8 cellular contexts compared by ENCODE assay signal in genomic region chr17:45147581-45148182, GRCh38. TPM values are rescaled to one million over a fixed set of nuclear protein-coding genes. Genes with fewer than 3 reads are reported as not detected.
A peak's percentile ranks its signal among the peaks of the same experiment; 100 is the strongest.
DNase-seq lines count a peak whose midpoint lies in the region; ATAC-seq and TF ChIP-seq lines count a peak whose summit lies in the region.

No MANE protein-coding gene starts in this region.

- H3K4me1 ChIP-seq in BLaER1 treated with 17β-estradiol and CSF1 and Interleukin-3, amounts not matched to agents 10 nM and 100 nM = peaks cover 56 to 65% (median 63%) of the 10 kb centered on the region in 10 experiments

- H3K27me3 ChIP-seq in BLaER1 treated with 17β-estradiol and CSF1 and Interleukin-3, amounts not matched to agents 10 nM and 100 nM = no peaks in the 10 kb centered on the region
- no peaks in the 10 kb centered on the region for H3K27me3 ChIP-seq in layer of hippocampus (ENCODE audit: control insufficient read depth, insufficient read depth, low read length)

- peaks cover 5% of the 10 kb centered on the region for H3K9me3 Mint-ChIP-seq in HFFc6

- TF ChIP-seq CTCF in HFFc6 (IDR thresholded peaks at IDR 0.05) (no peak), choroid plexus epithelial cell (conservative IDR thresholded peaks at IDR 0.05; ENCODE audit: low read depth, low read length) (peak; percentile 1)

- DNase-seq in HFFc6 (peak; percentile 92), NCI-H446 treated with DMSO at 0.1 percent for 48 hours (lab: John Stamatoyannopoulos, UW) (peak; percentile 96), choroid plexus epithelial cell (ENCODE audit: low read depth) (peak; percentile 97)
- DNase-seq in activated CD4-positive, alpha-beta T cell treated with anti-CD3 and anti-CD28 coated beads for 1 hour = peak; percentile 65
- DNase-seq in stimulated activated CD4-positive, alpha-beta T cell treated with anti-CD3 and anti-CD28 coated beads, Interleukin-1b, Interleukin-23, amount 100 ng/mL, for 24 hours (ENCODE audit: low read depth in 4 of 4, low spot score in 1 of 4) = peak in 3 of 4 experiments; percentile 61 to 67 (median 61)

- H4K20me1 ChIP-seq in BLaER1 treated with 17β-estradiol and CSF1 and Interleukin-3, amounts not matched to agents 10 nM and 100 nM = peaks cover 25 to 43% (median 40%) of the 10 kb centered on the region in 11 experiments

- H3K9ac ChIP-seq in BLaER1 treated with 17β-estradiol and CSF1 and Interleukin-3, amounts not matched to agents 10 nM and 100 nM = peak overlapping the region; percentile 89 to 99 (median 95)

- no peak for ATAC-seq in HG02623 (IDR thresholded peaks at IDR 0.05; ENCODE audit: unreplicated experiment)

- H3K27ac ChIP-seq in BLaER1 treated with 17β-estradiol and CSF1 and Interleukin-3, amounts not matched to agents 10 nM and 100 nM = peak overlapping the region; percentile 96 to 100 (median 99)
- peak overlapping the region; percentile 99 for H3K27ac ChIP-seq in layer of hippocampus (ENCODE audit: low read depth, low read length)

- H3K4me2 ChIP-seq in BLaER1 treated with 17β-estradiol and CSF1 and Interleukin-3, amounts not matched to agents 10 nM and 100 nM = peak overlapping the region; percentile 40 to 97 (median 94)

- peaks cover 38% of the 10 kb centered on the region for H3K36me3 Mint-ChIP-seq in HFFc6 (ENCODE audit: low read depth)

- H3K36me3 ChIP-seq in BLaER1 treated with 17β-estradiol and CSF1 and Interleukin-3, amounts not matched to agents 10 nM and 100 nM = peaks cover 0 to 21% (median 5%) of the 10 kb centered on the region in 11 experiments; a peak in 9 of 22 replicates

- peak overlapping the region; percentile 96 for H3K4me3 Mint-ChIP-seq in HFFc6

- H3K9me3 ChIP-seq in BLaER1 treated with 17β-estradiol and CSF1 and Interleukin-3, amounts not matched to agents 10 nM and 100 nM (replicated peaks in 1 of 11) = no peaks in the 10 kb centered on the region

- H3K27ac Mint-ChIP-seq in HFFc6 = peak overlapping the region; percentile 100

- peaks cover 21% of the 10 kb centered on the region for H3K27me3 Mint-ChIP-seq in HFFc6 (ENCODE audit: insufficient read depth)

- peaks cover 38% of the 10 kb centered on the region for H3K4me1 Mint-ChIP-seq in HFFc6 (ENCODE audit: low read depth)

- H3K4me3 ChIP-seq in BLaER1 treated with 17β-estradiol and CSF1 and Interleukin-3, amounts not matched to agents 10 nM and 100 nM = peak overlapping the region; percentile 55 to 75 (median 64)
- H3K4me3 ChIP-seq in choroid plexus epithelial cell (ENCODE audit: low read depth, low read length) = peak overlapping the region; percentile 73

RNA-seq across cellular contexts. Expression of gene HEXIM1, which starts 0.6 kb away (rescaled TPM):
- total RNA-seq in HFFc6 (2021; fragmentation: NEBNext Ultra II Directional; extraction: Animal tissue kit (Norgen Biotek cat#: 25700)) = 10 to 100 TPM; 31.8 to 42.0 (median 34.5) TPM

RNA-seq across cellular contexts. Expression of gene ACBD4, which starts 12.2 kb away (rescaled TPM):
- 1 to 10 TPM; 5.0 to 8.0 (median 6.5) TPM for total RNA-seq in HFFc6 (2021; fragmentation: NEBNext Ultra II Directional; extraction: Animal tissue kit (Norgen Biotek cat#: 25700))

RNA-seq across cellular contexts. Expression of gene HEXIM2, which starts 14.0 kb away (rescaled TPM):
- total RNA-seq in HFFc6 (2021; fragmentation: NEBNext Ultra II Directional; extraction: Animal tissue kit (Norgen Biotek cat#: 25700)) = 1 to 10 TPM; 4.8 to 9.5 (median 6.2) TPM

RNA-seq across cellular contexts. Expression of gene PLCD3, which starts 15.4 kb away (rescaled TPM):
- 100 to 1,000 TPM in 1 of 6 experiments, 10 to 100 TPM in 5; 77.2 to 112 (median 83.8) TPM for total RNA-seq in HFFc6 (2021; fragmentation: NEBNext Ultra II Directional; extraction: Animal tissue kit (Norgen Biotek cat#: 25700))
